10 cellular contexts compared by ENCODE assay signal in the genomic region with DNA sequence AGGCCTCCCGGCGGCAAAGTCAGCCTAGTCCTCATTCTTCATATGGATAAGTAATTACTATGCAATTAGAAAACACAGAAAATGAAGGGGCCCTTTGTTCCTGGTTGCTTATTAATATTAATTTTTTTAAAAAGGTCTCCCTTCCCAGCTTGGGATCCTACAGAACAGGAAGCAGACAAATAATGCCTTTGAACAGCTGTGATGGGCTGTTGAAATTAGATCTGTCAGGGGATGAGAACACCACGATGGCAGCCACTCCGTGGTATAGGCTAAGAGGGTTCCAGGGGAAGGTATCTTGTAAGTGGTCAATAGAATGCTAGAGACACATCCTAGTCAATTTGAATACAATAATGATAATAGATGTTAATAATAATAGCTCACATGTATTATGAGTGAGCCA.
DNase-seq lines count a peak whose midpoint lies in the region; ATAC-seq and TF ChIP-seq lines count a peak whose summit lies in the region.
"Had no signal": no experiment of that assay in that cellular context is flagged by ENCODE, and none has a peak within 500 bp of the region (broad histone marks: within the 10 kb centered on the region; RNA-seq: fewer than 3 reads in every experiment).

No MANE protein-coding gene starts in this region.

- H3K4me3 ChIP-seq in KMS-11 (IDR thresholded peaks at IDR 0.05; ENCODE audit: insufficient read depth, low read depth, low read length), result no peak overlapping the region
- H3K4me3 ChIP-seq in endodermal cell (ENCODE audit: low read length), result no peak overlapping the region
- no peak overlapping the region for H3K4me3 ChIP-seq in spleen

- WGBS in endodermal cell (ENCODE audit: insufficient coverage in 1 of 2, insufficient read length in 1 of 2), 2 experiments, result 88% methylated on average over 4 of the region's 4 CpGs; no CpG with 5 or more reads in 1 of the 2 experiments
- 88 to 92% (median 88%) methylated on average over 4 of the region's 4 CpGs for WGBS in spleen, 5 donors

- H4K20me1 ChIP-seq in KMS-11 (ENCODE audit: insufficient read depth), result no peaks in the 10 kb centered on the region

- no peak overlapping the region for H2AFZ ChIP-seq in KMS-11 (ENCODE audit: low read depth)

- H3K4me1 ChIP-seq in KMS-11 (ENCODE audit: low read depth, poor library complexity, severe bottlenecking) (peaks cover 10% of the 10 kb centered on the region), endodermal cell (ENCODE audit: control insufficient read depth, insufficient read depth, low read length) (peaks cover 6% of the 10 kb centered on the region), spleen (peaks cover 0 to 52% (median 22%) of the 10 kb centered on the region in 6 donors)

- no peak for ATAC-seq in natural killer cell
- no peak for ATAC-seq in HG03432 (IDR thresholded peaks at IDR 0.05; ENCODE audit: unreplicated experiment)

- DNase-seq in NCI-H524 treated with DMSO at 0.1 percent for 48 hours (lab: John Stamatoyannopoulos, UW) (peak; percentile 81), endodermal cell (no peak), spleen (peak; percentile 8), natural killer cell (no peak)
- DNase-seq in stimulated activated CD4-positive, alpha-beta T cell treated with anti-CD3 and anti-CD28 coated beads, Interleukin-4, amount 100 ng/mL, for 4 hours, result no peak
- DNase-seq: activated effector memory CD4-positive, alpha-beta T cell treated with anti-CD3 and anti-CD28 coated beads, Interleukin-2, amount 50 U/mL, for 16 hours; lower lobe of right lung; T-helper 2 cell had no signal

- intact Hi-C loops in spleen (cut with DNase I; ENCODE audit: low total_unique reads), result no loop called here
- intact Hi-C loops in natural killer cell (cut with micrococcal nuclease), result no loop called here

- H3K4me2 ChIP-seq in KMS-11, result peak overlapping the region; percentile 15; the same call in 1 of the 2 replicates

- no peaks in the 10 kb centered on the region for H3K36me3 ChIP-seq in KMS-11 (ENCODE audit: insufficient read depth)
- H3K36me3 ChIP-seq in endodermal cell (ENCODE audit: control insufficient read depth, insufficient read depth, low read length), result peaks cover 5% of the 10 kb centered on the region
- peaks cover 0 to 24% (median 0%) of the 10 kb centered on the region in 6 donors for H3K36me3 ChIP-seq in spleen
- H3K36me3 ChIP-seq: lower lobe of right lung had no signal

- TF ChIP-seq CTCF in KMS-11 (conservative IDR thresholded peaks at IDR 0.05; ENCODE audit: low read depth, low read length) (no peak), endodermal cell (conservative IDR thresholded peaks at IDR 0.05) (no peak), spleen (IDR thresholded peaks at IDR 0.05 in 8 of 11, conservative IDR thresholded peaks at IDR 0.05 in 3 of 11) (no peak), natural killer cell (IDR thresholded peaks at IDR 0.05) (no peak)

- no peaks in the 10 kb centered on the region for H3K79me2 ChIP-seq in KMS-11 (ENCODE audit: insufficient read depth, low read depth)

- H3K4me3 Mint-ChIP-seq in endodermal cell (no peak overlapping the region), natural killer cell (no peak overlapping the region)

- H3K9me3 Mint-ChIP-seq in endodermal cell (no peaks in the 10 kb centered on the region), natural killer cell (no peaks in the 10 kb centered on the region)

- peaks cover 36% of the 10 kb centered on the region for H3K4me1 Mint-ChIP-seq in endodermal cell
- peaks cover 0 to 9% of the 10 kb centered on the region in 2 donors for H3K4me1 Mint-ChIP-seq in natural killer cell

- TF ChIP-seq POLR2A in spleen (IDR thresholded peaks at IDR 0.05), result no peak

- H3K36me3 Mint-ChIP-seq in endodermal cell (ENCODE audit: low read depth) (peaks cover 9% of the 10 kb centered on the region), natural killer cell (no peaks in the 10 kb centered on the region)

- H3K27me3 ChIP-seq in KMS-11 (ENCODE audit: insufficient read depth, low read depth) (no peaks in the 10 kb centered on the region), endodermal cell (ENCODE audit: control insufficient read depth, insufficient read depth, low read length, poor library complexity, severe bottlenecking) (no peaks in the 10 kb centered on the region), spleen (replicated peaks in 1 of 7) (no peaks in the 10 kb centered on the region)

- no peak overlapping the region for H3K9ac ChIP-seq in KMS-11
- H3K9ac ChIP-seq in endodermal cell (ENCODE audit: extremely low read depth, low read length, poor library complexity, severe bottlenecking), result no peak overlapping the region

- H3K27ac Mint-ChIP-seq in endodermal cell, result no peak overlapping the region
- H3K27ac Mint-ChIP-seq in natural killer cell, result no peak overlapping the region

- no peaks in the 10 kb centered on the region for H3K9me3 ChIP-seq in endodermal cell (ENCODE audit: control insufficient read depth, low read length)
- no peaks in the 10 kb centered on the region for H3K9me3 ChIP-seq in spleen
- H3K9me3 ChIP-seq: lower lobe of right lung had no signal

- H3K27ac ChIP-seq in KMS-11, result peak overlapping the region; percentile 27; the same call in 1 of the 2 replicates
- H3K27ac ChIP-seq in endodermal cell (ENCODE audit: low read depth, low read length), result peak overlapping the region; percentile 97
- peak overlapping the region in 7 of 8 donors; percentile 34 to 77 (median 65) for H3K27ac ChIP-seq in spleen

- no peaks in the 10 kb centered on the region for H3K27me3 Mint-ChIP-seq in endodermal cell (ENCODE audit: insufficient read depth)
- no peaks in the 10 kb centered on the region for H3K27me3 Mint-ChIP-seq in natural killer cell (ENCODE audit: low read depth in 2 of 2)

Comparison
In these comparisons a context has a peak if more than half of its experiments do, and no peak if none do; other contexts are left out.
1. H3K27ac ChIP-seq: peak in every context shown above with its lines; median percentile 97 in endodermal cell; 65 in spleen; 27 in KMS-11.
2. DNase-seq: peak in NCI-H524 treated with DMSO at 0.1 percent for 48 hours (single experiment) and spleen (single experiment); none in endodermal cell (single experiment), stimulated activated CD4-positive, alpha-beta T cell treated with anti-CD3 and anti-CD28 coated beads, Interleukin-4, amount 100 ng/mL, for 4 hours (0 of 2) and natural killer cell (single experiment).